9 cellular contexts compared by ENCODE assay signal in genomic region chr2:237500681-237501424, GRCh38. TPM values are rescaled to one million over a fixed set of nuclear protein-coding genes. Genes with fewer than 3 reads are reported as not detected.
DNase-seq lines count a peak whose midpoint lies in the region; ATAC-seq, FAIRE-seq and TF ChIP-seq lines count a peak whose summit lies in the region.
"Had no signal": no experiment of that assay in that cellular context is flagged by ENCODE, and none has a peak within 500 bp of the region (broad histone marks: within the 10 kb centered on the region; RNA-seq: fewer than 3 reads in every experiment).

No MANE protein-coding gene starts in this region.

- FAIRE-seq in endothelial cell of umbilical vein (lab: Jason Lieb, UNC), result peak; percentile 96

- DNase-seq in ELR (ENCODE audit: low read depth), result peak; percentile 100
- peak; percentile 5 for DNase-seq in NCI-H69 (lab: John Stamatoyannopoulos, UW)
- DNase-seq in endothelial cell of umbilical vein (ENCODE audit: low read depth, low spot score), result peak; percentile 57
- no peak for DNase-seq in osteocyte (ENCODE audit: extremely low spot score, unreplicated experiment)
- DNase-seq in GM13976 (ENCODE audit: low spot score), result no peak
- no peak for DNase-seq in gastrocnemius medialis
- DNase-seq in SK-N-DZ (ENCODE audit: low spot score), result no peak
- DNase-seq: NCI-H1436 treated with DMSO at 0.1 percent for 48 hours had no signal

- no peaks in the 10 kb centered on the region for H3K79me2 ChIP-seq in endothelial cell of umbilical vein (ENCODE audit: control insufficient read depth, insufficient read depth, low read length)

- peaks cover 3 to 4% of the 10 kb centered on the region in 2 experiments for H3K27me3 ChIP-seq in endothelial cell of umbilical vein (ENCODE audit: control insufficient read depth in 2 of 2, insufficient read depth in 2 of 2, low read length in 2 of 2)
- H3K27me3 ChIP-seq in gastrocnemius medialis, result no peaks in the 10 kb centered on the region

- H3K4me3 ChIP-seq in endothelial cell of umbilical vein (replicated peaks in 1 of 3; ENCODE audit: insufficient read depth in 1 of 3, low read depth in 1 of 3, low read length in 3 of 3), result no peak overlapping the region
- H3K4me3 ChIP-seq in gastrocnemius medialis, result no peak overlapping the region

- H3K4me2 ChIP-seq in endothelial cell of umbilical vein (ENCODE audit: insufficient read depth, low read length), result peak overlapping the region; percentile 10

- no peak overlapping the region for H3K27ac ChIP-seq in endothelial cell of umbilical vein (ENCODE audit: insufficient read depth, low read depth, low read length)
- H3K27ac ChIP-seq in gastrocnemius medialis, result no peak overlapping the region

- H3K4me1 Mint-ChIP-seq in osteocyte (ENCODE audit: unreplicated experiment), result peaks cover 50% of the 10 kb centered on the region

- no peaks in the 10 kb centered on the region for H3K27me3 Mint-ChIP-seq in osteocyte (ENCODE audit: unreplicated experiment)

- H3K9me3 ChIP-seq in endothelial cell of umbilical vein (replicated peaks; ENCODE audit: control insufficient read depth, insufficient read depth, low read length), result no peaks in the 10 kb centered on the region
- H3K9me3 ChIP-seq in gastrocnemius medialis, result no peaks in the 10 kb centered on the region

- intact Hi-C loops in endothelial cell of umbilical vein (cut with micrococcal nuclease), result no loop called here
- intact Hi-C loops in gastrocnemius medialis (cut with DNase I; ENCODE audit: low total_unique reads), result no loop called here

- POLR2A ChIA-PET in endothelial cell of umbilical vein (lab: Charles Lee), result interaction anchor here (1.5 kb wide), 1 partner anchor 35 kb away, joined by 3 read pairs; no protein-coding TSS in a partner anchor

- H3K9me1 ChIP-seq in endothelial cell of umbilical vein (replicated peaks; ENCODE audit: control insufficient read depth, extremely low read depth, insufficient read depth, low read length), result no peaks in the 10 kb centered on the region

- no peak for ATAC-seq in gastrocnemius medialis
- no peak for ATAC-seq in HG02885 (IDR thresholded peaks at IDR 0.05; ENCODE audit: poor library complexity, unreplicated experiment)

- peaks cover 14% of the 10 kb centered on the region for H3K36me3 Mint-ChIP-seq in osteocyte (ENCODE audit: unreplicated experiment)

- H4K20me1 ChIP-seq in endothelial cell of umbilical vein (replicated peaks; ENCODE audit: control insufficient read depth, extremely low read depth, insufficient read depth, low read length), result no peaks in the 10 kb centered on the region

- in situ Hi-C loops in GM13976 (cut with MboI; ENCODE audit: low sequenced_read_pairs, unreplicated experiment), result no loop called here
- in situ Hi-C loops in gastrocnemius medialis (cut with MboI; ENCODE audit: low sequenced_read_pairs in 4 of 4), result no loop called here

- H3K36me3 ChIP-seq in endothelial cell of umbilical vein (ENCODE audit: control insufficient read depth in 2 of 2, extremely low read depth in 1 of 2, insufficient read depth in 2 of 2, low read length in 2 of 2), result no peaks in the 10 kb centered on the region
- H3K36me3 ChIP-seq in gastrocnemius medialis, result no peaks in the 10 kb centered on the region

- CTCF ChIA-PET in endothelial cell of umbilical vein (lab: Charles Lee), result interaction anchor here (0.5 to 4.6 kb wide), 8 partner anchors 9 to 548 kb away, joined by 3 to 50 read pairs (median 8); no protein-coding TSS in a partner anchor

- no peak overlapping the region for H3K9ac ChIP-seq in endothelial cell of umbilical vein (replicated peaks; ENCODE audit: extremely low read depth, insufficient read depth, low read length)

- no peak for TF ChIP-seq CTCF in endothelial cell of umbilical vein (IDR thresholded peaks at IDR 0.05; ENCODE audit: extremely low read depth in 1 of 2, insufficient read depth in 1 of 2, low read depth in 1 of 2, low read length in 2 of 2)
- TF ChIP-seq CTCF in osteocyte (IDR thresholded peaks at IDR 0.05), result no peak
- no peak for TF ChIP-seq CTCF in GM13976 (IDR thresholded peaks at IDR 0.05; ENCODE audit: borderline replicate concordance, control extremely low read depth, extremely low read depth, insufficient read depth, missing control alignments)
- no peak for TF ChIP-seq CTCF in gastrocnemius medialis (IDR thresholded peaks at IDR 0.05 in 4 of 5, conservative IDR thresholded peaks at IDR 0.05 in 1 of 5)

- dilution Hi-C loops in endothelial cell of umbilical vein (cut with MboI; ENCODE audit: extremely low pct_ligation_motif_present, low sequenced_read_pairs), result no loop called here

- BruUV-seq in endothelial cell of umbilical vein (replicated peaks; lab: Mats Ljungman, UMichigan), result no TSS peak

- peaks cover 20% of the 10 kb centered on the region for H3K4me1 ChIP-seq in endothelial cell of umbilical vein (ENCODE audit: control insufficient read depth, extremely low read depth, insufficient read depth, low read length)
- peaks cover 0 to 5% of the 10 kb centered on the region in 2 donors for H3K4me1 ChIP-seq in gastrocnemius medialis

- no peak for TF ChIP-seq POLR2A in endothelial cell of umbilical vein (IDR thresholded peaks at IDR 0.05; ENCODE audit: low read depth, low read length)
- TF ChIP-seq POLR2A in gastrocnemius medialis (IDR thresholded peaks at IDR 0.05), result no peak

- no peak overlapping the region for H2AFZ ChIP-seq in endothelial cell of umbilical vein (ENCODE audit: low read depth, low read length)

- H3K4me3 Mint-ChIP-seq in osteocyte (ENCODE audit: unreplicated experiment), result peak overlapping the region; percentile 53

- H3K9me3 Mint-ChIP-seq in osteocyte (ENCODE audit: unreplicated experiment), result no peaks in the 10 kb centered on the region

- peak overlapping the region; percentile 97 for H3K27ac Mint-ChIP-seq in osteocyte (ENCODE audit: unreplicated experiment)

TF ChIP-seq in endothelial cell of umbilical vein, 7 proteins besides CTCF, POLR2A, EP300 and RAD21:
- peak; percentile 21 for TF ChIP-seq FOS (IDR thresholded peaks at IDR 0.05; ENCODE audit: borderline replicate concordance, insufficient read depth, low read length)
- TF ChIP-seq POLR2AphosphoS5 (IDR thresholded peaks at IDR 0.05; ENCODE audit: insufficient read depth, low read depth, low read length), result peak; percentile 49
- no peak for TF ChIP-seq MYC (IDR thresholded peaks at IDR 0.05; ENCODE audit: low read depth, low read length)
- TF ChIP-seq GATA2 (IDR thresholded peaks at IDR 0.05; ENCODE audit: insufficient read depth, insufficient read length, low read depth, low read length), result peak; percentile 94
- TF ChIP-seq, protein P1, sequence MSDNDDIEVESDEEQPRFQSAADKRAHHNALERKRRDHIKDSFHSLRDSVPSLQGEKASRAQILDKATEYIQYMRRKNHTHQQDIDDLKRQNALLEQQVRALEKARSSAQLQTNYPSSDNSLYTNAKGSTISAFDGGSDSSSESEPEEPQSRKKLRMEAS (IDR thresholded peaks at IDR 0.05; ENCODE audit: insufficient read depth, insufficient read length), result no peak
- peak; percentile 37 for TF ChIP-seq JUN (IDR thresholded peaks at IDR 0.05; ENCODE audit: borderline replicate concordance, insufficient read depth, insufficient read length, low read depth)
- no peak for TF ChIP-seq EZH2 (IDR thresholded peaks at IDR 0.05; ENCODE audit: borderline replicate concordance, low read depth, low read length, severe bottlenecking)

RNA-seq across cellular contexts. Expression of gene MLPH, which starts 13.8 kb away (rescaled TPM):
- total RNA-seq in endothelial cell of umbilical vein (not detected in 2 replicates), osteocyte (21.0 and 22.5 TPM in 2 replicates), gastrocnemius medialis (1 to 10 TPM; 6.5 to 8.7 (median 7.2) TPM)
- polyA plus RNA-seq in endothelial cell of umbilical vein, result not detected in 2 replicates
- polyA plus RNA-seq in endothelial cell of umbilical vein (2011; cell fraction: cytosol; rRNA removed), result not detected in 2 replicates
- polyA plus RNA-seq in endothelial cell of umbilical vein (2011; cell fraction: nucleus; rRNA removed), result 0.20 TPM in 1 of 2 replicates, not detected in the other
- not detected in 2 replicates for polyA plus RNA-seq in endothelial cell of umbilical vein (2012)
- not detected in 2 replicates for polyA minus RNA-seq in endothelial cell of umbilical vein
- polyA minus RNA-seq in endothelial cell of umbilical vein (2011; cell fraction: cytosol; rRNA and poly(A)+ RNA removed), result not detected
- not detected in 2 replicates for polyA minus RNA-seq in endothelial cell of umbilical vein (2011; cell fraction: nucleus; rRNA and poly(A)+ RNA removed)
- polyA plus RNA-seq in SK-N-DZ (2014; cell fraction: cytosol; rRNA removed), result not detected in 2 replicates
- polyA plus RNA-seq in SK-N-DZ (2014; cell fraction: nucleus; rRNA removed), result not detected in 2 replicates

Comparison
In these comparisons a context has a peak if more than half of its experiments do, and no peak if none do; other contexts are left out.
1. DNase-seq: peak in ELR (single experiment), NCI-H69 (single experiment) and endothelial cell of umbilical vein (single experiment); none in osteocyte (single experiment), GM13976 (single experiment), gastrocnemius medialis (0 of 2) and SK-N-DZ (single experiment).